ENCODE assay signal across 1 cellular context in genomic region chr12:123269395-123269892, GRCh38.
TF ChIP-seq lines count a peak whose summit lies in the region.

No MANE protein-coding gene starts in this region.

TF ChIP-seq in HepG2, 621 proteins besides CTCF, POLR2A, EP300 and RAD21 (continues in another document):
- TF ChIP-seq CREM (IDR thresholded peaks at IDR 0.05) (no peak), CREM (CRISPR knock-in tag; IDR thresholded peaks at IDR 0.05) (no peak), HDAC2 (CRISPR knock-in tag; IDR thresholded peaks at IDR 0.05) (no peak), ZKSCAN8 (CRISPR knock-in tag; IDR thresholded peaks at IDR 0.05; ENCODE audit: borderline replicate concordance) (no peak), ZBTB38 (CRISPR knock-in tag; IDR thresholded peaks at IDR 0.05) (peak; percentile 60), GABPB1 (CRISPR knock-in tag; IDR thresholded peaks at IDR 0.05) (no peak), XRCC5 (optimal IDR thresholded peaks at IDR 0.05; ENCODE audit: low read length) (peak; percentile 39), ZNF576 (CRISPR knock-in tag; IDR thresholded peaks at IDR 0.05) (no peak), ATF1 (CRISPR knock-in tag; IDR thresholded peaks at IDR 0.05) (no peak), YY1 (IDR thresholded peaks at IDR 0.05; ENCODE audit: insufficient read depth, insufficient replicate concordance, low read depth, low read length) (peak; percentile 39), ZNF776 (CRISPR knock-in tag; IDR thresholded peaks at IDR 0.05) (no peak), ZNF605 (CRISPR knock-in tag; IDR thresholded peaks at IDR 0.05) (no peak), PHF21A (CRISPR knock-in tag; IDR thresholded peaks at IDR 0.05) (no peak), ESRRA (CRISPR knock-in tag; IDR thresholded peaks at IDR 0.05; ENCODE audit: low read depth) (no peak), ZMYM4 (CRISPR knock-in tag; IDR thresholded peaks at IDR 0.05) (no peak), SOX13 (IDR thresholded peaks at IDR 0.05) (no peak), SOX13 (CRISPR knock-in tag; conservative IDR thresholded peaks at IDR 0.05 in 1 of 2, IDR thresholded peaks at IDR 0.05 in 1 of 2) (peak in 1 of 2 experiments; percentile 16; a peak in 1 of 4 replicates), TAF15 (IDR thresholded peaks at IDR 0.05; ENCODE audit: low read depth, low read length, poor library complexity, severe bottlenecking) (no peak), ZNF619 (CRISPR knock-in tag; IDR thresholded peaks at IDR 0.05) (no peak), HNRNPLL (IDR thresholded peaks at IDR 0.05; ENCODE audit: low read depth, low read length, poor library complexity, severe bottlenecking) (peak; percentile 37), SP5 (CRISPR knock-in tag; IDR thresholded peaks at IDR 0.05; ENCODE audit: borderline replicate concordance, low read depth) (no peak), GPN1 (CRISPR knock-in tag; IDR thresholded peaks at IDR 0.05; ENCODE audit: borderline replicate concordance) (no peak), NR2C2 (CRISPR knock-in tag; IDR thresholded peaks at IDR 0.05; ENCODE audit: borderline replicate concordance) (no peak), ZNF780A (CRISPR knock-in tag; IDR thresholded peaks at IDR 0.05) (no peak), SIX1 (CRISPR knock-in tag; IDR thresholded peaks at IDR 0.05; ENCODE audit: borderline replicate concordance) (no peak), ZBTB20 (CRISPR knock-in tag; IDR thresholded peaks at IDR 0.05; ENCODE audit: borderline replicate concordance, low read depth) (no peak), EEA1 (CRISPR knock-in tag; IDR thresholded peaks at IDR 0.05; ENCODE audit: borderline replicate concordance) (no peak), ZNF773 (CRISPR knock-in tag; IDR thresholded peaks at IDR 0.05; ENCODE audit: borderline replicate concordance) (no peak), LBX2 (CRISPR knock-in tag; IDR thresholded peaks at IDR 0.05; ENCODE audit: borderline replicate concordance) (no peak), ZNF34 (CRISPR knock-in tag; IDR thresholded peaks at IDR 0.05; ENCODE audit: borderline replicate concordance) (no peak), KLF11 (CRISPR knock-in tag; IDR thresholded peaks at IDR 0.05) (no peak), KAT8 (CRISPR knock-in tag; IDR thresholded peaks at IDR 0.05) (no peak), AGO2 (optimal IDR thresholded peaks at IDR 0.05; ENCODE audit: low read depth, low read length) (no peak), SCMH1 (CRISPR knock-in tag; IDR thresholded peaks at IDR 0.05; ENCODE audit: borderline replicate concordance) (no peak), BRD4 (CRISPR knock-in tag; IDR thresholded peaks at IDR 0.05) (no peak), SKI (IDR thresholded peaks at IDR 0.05; ENCODE audit: partially characterized antibody) (no peak), TSC22D2 (CRISPR knock-in tag; IDR thresholded peaks at IDR 0.05; ENCODE audit: borderline replicate concordance) (no peak), ZNF264 (CRISPR knock-in tag; IDR thresholded peaks at IDR 0.05) (no peak), HNF4A (CRISPR knock-in tag; IDR thresholded peaks at IDR 0.05) (no peak), YEATS4 (CRISPR knock-in tag; IDR thresholded peaks at IDR 0.05; ENCODE audit: borderline replicate concordance) (no peak), ZNF615 (CRISPR knock-in tag; IDR thresholded peaks at IDR 0.05; ENCODE audit: borderline replicate concordance) (no peak), HMGXB4 (CRISPR knock-in tag; IDR thresholded peaks at IDR 0.05; ENCODE audit: borderline replicate concordance in 1 of 2, low read depth in 1 of 2) (no peak), ZNF512B (CRISPR knock-in tag; IDR thresholded peaks at IDR 0.05; ENCODE audit: borderline replicate concordance) (no peak), STAT5B (CRISPR knock-in tag; IDR thresholded peaks at IDR 0.05) (no peak), RBFOX2 (IDR thresholded peaks at IDR 0.05; ENCODE audit: low read depth, low read length) (peak; percentile 65), ZNF572 (CRISPR knock-in tag; IDR thresholded peaks at IDR 0.05) (no peak), THAP9 (CRISPR knock-in tag; IDR thresholded peaks at IDR 0.05; ENCODE audit: borderline replicate concordance) (no peak), POLR2AphosphoS2 (IDR thresholded peaks at IDR 0.05; ENCODE audit: low read depth, low read length) (no peak), SP1 (IDR thresholded peaks at IDR 0.05) (no peak), SP1 (CRISPR knock-in tag; IDR thresholded peaks at IDR 0.05) (0 out of 2 replicates have a peak, but pooled peaks have one; percentile 31), NR3C1 (CRISPR knock-in tag; IDR thresholded peaks at IDR 0.05) (no peak)
- TF ChIP-seq, protein P1, sequence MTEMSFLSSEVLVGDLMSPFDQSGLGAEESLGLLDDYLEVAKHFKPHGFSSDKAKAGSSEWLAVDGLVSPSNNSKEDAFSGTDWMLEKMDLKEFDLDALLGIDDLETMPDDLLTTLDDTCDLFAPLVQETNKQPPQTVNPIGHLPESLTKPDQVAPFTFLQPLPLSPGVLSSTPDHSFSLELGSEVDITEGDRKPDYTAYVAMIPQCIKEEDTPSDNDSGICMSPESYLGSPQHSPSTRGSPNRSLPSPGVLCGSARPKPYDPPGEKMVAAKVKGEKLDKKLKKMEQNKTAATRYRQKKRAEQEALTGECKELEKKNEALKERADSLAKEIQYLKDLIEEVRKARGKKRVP (CRISPR knock-in tag; IDR thresholded peaks at IDR 0.05) = no peak
- TF ChIP-seq, protein P2, sequence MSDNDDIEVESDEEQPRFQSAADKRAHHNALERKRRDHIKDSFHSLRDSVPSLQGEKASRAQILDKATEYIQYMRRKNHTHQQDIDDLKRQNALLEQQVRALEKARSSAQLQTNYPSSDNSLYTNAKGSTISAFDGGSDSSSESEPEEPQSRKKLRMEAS (IDR thresholded peaks at IDR 0.05) = no peak
- TF ChIP-seq, protein P3, sequence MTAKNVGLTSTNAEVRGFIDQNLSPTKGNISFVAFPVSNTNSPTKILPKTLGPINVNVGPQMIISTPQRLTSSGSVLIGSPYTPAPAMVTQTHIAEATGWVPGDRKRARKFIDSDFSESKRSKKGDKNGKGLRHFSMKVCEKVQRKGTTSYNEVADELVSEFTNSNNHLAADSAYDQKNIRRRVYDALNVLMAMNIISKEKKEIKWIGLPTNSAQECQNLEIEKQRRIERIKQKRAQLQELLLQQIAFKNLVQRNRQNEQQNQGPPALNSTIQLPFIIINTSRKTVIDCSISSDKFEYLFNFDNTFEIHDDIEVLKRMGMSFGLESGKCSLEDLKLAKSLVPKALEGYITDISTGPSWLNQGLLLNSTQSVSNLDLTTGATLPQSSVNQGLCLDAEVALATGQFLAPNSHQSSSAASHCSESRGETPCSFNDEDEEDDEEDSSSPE (CRISPR knock-in tag; IDR thresholded peaks at IDR 0.05) = no peak
- TF ChIP-seq, protein P4, sequence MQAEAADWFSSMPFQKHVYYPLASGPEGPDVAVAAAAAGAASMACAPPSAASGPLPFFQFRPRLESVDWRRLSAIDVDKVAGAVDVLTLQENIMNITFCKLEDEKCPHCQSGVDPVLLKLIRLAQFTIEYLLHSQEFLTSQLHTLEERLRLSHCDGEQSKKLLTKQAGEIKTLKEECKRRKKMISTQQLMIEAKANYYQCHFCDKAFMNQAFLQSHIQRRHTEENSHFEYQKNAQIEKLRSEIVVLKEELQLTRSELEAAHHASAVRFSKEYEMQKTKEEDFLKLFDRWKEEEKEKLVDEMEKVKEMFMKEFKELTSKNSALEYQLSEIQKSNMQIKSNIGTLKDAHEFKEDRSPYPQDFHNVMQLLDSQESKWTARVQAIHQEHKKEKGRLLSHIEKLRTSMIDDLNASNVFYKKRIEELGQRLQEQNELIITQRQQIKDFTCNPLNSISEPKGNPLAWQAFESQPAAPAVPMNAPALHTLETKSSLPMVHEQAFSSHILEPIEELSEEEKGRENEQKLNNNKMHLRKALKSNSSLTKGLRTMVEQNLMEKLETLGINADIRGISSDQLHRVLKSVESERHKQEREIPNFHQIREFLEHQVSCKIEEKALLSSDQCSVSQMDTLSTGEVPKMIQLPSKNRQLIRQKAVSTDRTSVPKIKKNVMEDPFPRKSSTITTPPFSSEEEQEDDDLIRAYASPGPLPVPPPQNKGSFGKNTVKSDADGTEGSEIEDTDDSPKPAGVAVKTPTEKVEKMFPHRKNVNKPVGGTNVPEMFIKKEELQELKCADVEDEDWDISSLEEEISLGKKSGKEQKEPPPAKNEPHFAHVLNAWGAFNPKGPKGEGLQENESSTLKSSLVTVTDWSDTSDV (CRISPR knock-in tag; IDR thresholded peaks at IDR 0.05) = no peak
- TF ChIP-seq, protein P5, sequence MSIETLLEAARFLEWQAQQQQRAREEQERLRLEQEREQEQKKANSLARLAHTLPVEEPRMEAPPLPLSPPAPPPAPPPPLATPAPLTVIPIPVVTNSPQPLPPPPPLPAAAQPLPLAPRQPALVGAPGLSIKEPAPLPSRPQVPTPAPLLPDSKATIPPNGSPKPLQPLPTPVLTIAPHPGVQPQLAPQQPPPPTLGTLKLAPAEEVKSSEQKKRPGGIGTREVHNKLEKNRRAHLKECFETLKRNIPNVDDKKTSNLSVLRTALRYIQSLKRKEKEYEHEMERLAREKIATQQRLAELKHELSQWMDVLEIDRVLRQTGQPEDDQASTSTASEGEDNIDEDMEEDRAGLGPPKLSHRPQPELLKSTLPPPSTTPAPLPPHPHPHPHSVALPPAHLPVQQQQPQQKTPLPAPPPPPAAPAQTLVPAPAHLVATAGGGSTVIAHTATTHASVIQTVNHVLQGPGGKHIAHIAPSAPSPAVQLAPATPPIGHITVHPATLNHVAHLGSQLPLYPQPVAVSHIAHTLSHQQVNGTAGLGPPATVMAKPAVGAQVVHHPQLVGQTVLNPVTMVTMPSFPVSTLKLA (IDR thresholded peaks at IDR 0.05) = no peak
- TF ChIP-seq, protein P6, sequence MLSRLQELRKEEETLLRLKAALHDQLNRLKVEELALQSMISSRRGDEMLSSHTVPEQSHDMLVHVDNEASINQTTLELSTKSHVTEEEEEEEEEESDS (CRISPR knock-in tag; IDR thresholded peaks at IDR 0.05; ENCODE audit: borderline replicate concordance) = no peak
